Comparison of ENCODE assay signal across 8 cellular contexts in the genomic region with DNA sequence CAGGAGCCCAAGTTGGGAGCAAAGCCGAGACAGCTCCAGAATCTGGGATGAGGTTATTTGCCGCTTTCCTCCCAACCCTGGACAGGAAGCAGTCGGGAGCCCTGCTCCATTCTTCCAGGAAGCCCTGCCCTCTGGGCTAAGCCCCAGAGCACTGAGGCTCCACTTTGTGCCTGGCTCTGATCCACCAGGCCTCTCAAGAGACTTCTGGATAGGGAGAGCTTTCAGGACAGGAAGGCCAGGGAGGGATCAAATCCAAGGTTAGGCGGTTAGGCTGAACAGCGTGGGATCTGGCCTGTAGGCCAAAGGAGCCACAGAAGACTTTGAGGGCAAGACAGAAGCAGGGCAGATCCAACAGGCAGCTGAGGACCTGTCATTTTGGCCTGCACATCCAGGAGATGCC. TPM values are rescaled to one million over a fixed set of nuclear protein-coding genes. Genes with fewer than 3 reads are reported as not detected.
DNase-seq lines count a peak whose midpoint lies in the region; ATAC-seq and TF ChIP-seq lines count a peak whose summit lies in the region.

No MANE protein-coding gene starts in this region.

- H3K4me1 ChIP-seq in HUES6 (ENCODE audit: control insufficient read depth, insufficient read depth, low read length) (peaks cover 17% of the 10 kb centered on the region), left lung (peaks cover 30 to 85% of the 10 kb centered on the region in 2 donors), suprapubic skin (peaks cover 80% of the 10 kb centered on the region)

- H3K36me3 Mint-ChIP-seq in MCF 10A (ENCODE audit: insufficient read depth, unreplicated experiment), result peaks cover 9% of the 10 kb centered on the region

- CTCF ChIA-PET in MCF 10A (lab: Yijun Ruan, JAX), result interaction anchor here (0.5 to 2.3 kb wide), 4 partner anchors 8 to 317 kb away, joined by 3 to 10 read pairs (median 4); no protein-coding TSS in a partner anchor

- H3K9me3 Mint-ChIP-seq in MCF 10A (ENCODE audit: unreplicated experiment), result no peaks in the 10 kb centered on the region

- DNase-seq in AG10803 (ENCODE audit: low read depth) (peak; percentile 87), MCF 10A (ENCODE audit: unreplicated experiment) (peak; percentile 58), left lung (peak in 1 of 2 donors; percentile 73), suprapubic skin (ENCODE audit: low spot score in 2 of 2) (peak; percentile 83 to 84), UCSD-AML1 (lab: John Stamatoyannopoulos, UW; ENCODE audit: unreplicated experiment) (no peak)

- 13% methylated on average over 5 of the region's 5 CpGs for WGBS in suprapubic skin

- intact Hi-C loops in MCF 10A (cut with micrococcal nuclease) (no loop called here), left lung (cut with DNase I) (no loop called here)

- H3K27ac ChIP-seq in HUES6 (ENCODE audit: low read depth, low read length) (no peak overlapping the region), left lung (peak overlapping the region; percentile 86 to 89), suprapubic skin (peak overlapping the region; percentile 85)

- peak overlapping the region; percentile 78 for H3K27ac Mint-ChIP-seq in MCF 10A (ENCODE audit: low read depth, unreplicated experiment)

- H3K9me3 ChIP-seq in HUES6 (ENCODE audit: control insufficient read depth, insufficient read depth, low read depth, low read length) (no peaks in the 10 kb centered on the region), left lung (no peaks in the 10 kb centered on the region), suprapubic skin (no peaks in the 10 kb centered on the region)

- H3K27me3 ChIP-seq in HUES6 (ENCODE audit: control insufficient read depth, insufficient read depth, low read length) (no peaks in the 10 kb centered on the region), left lung (no peaks in the 10 kb centered on the region), suprapubic skin (no peaks in the 10 kb centered on the region)

- BruUV-seq in MCF 10A (replicated peaks; lab: Mats Ljungman, UMichigan), result TSS peak; percentile 31

- TF ChIP-seq POLR2A in suprapubic skin (IDR thresholded peaks at IDR 0.05), result no peak

- POLR2A ChIA-PET in MCF 10A (lab: Yijun Ruan, JAX), result interaction anchor here (0.9 to 6.5 kb wide), 4 partner anchors 7 to 22 kb away, joined by 3 to 141 read pairs (median 16); no protein-coding TSS in a partner anchor

- ATAC-seq in left lung, result peak; percentile 32
- ATAC-seq in HG02852 (IDR thresholded peaks at IDR 0.05; ENCODE audit: unreplicated experiment), result no peak
- no peak for ATAC-seq in GM18907 (IDR thresholded peaks at IDR 0.05; ENCODE audit: unreplicated experiment)

- H3K4me1 Mint-ChIP-seq in MCF 10A (ENCODE audit: insufficient read depth, unreplicated experiment), result peaks cover 52% of the 10 kb centered on the region

- no peak for TF ChIP-seq EP300 in suprapubic skin (IDR thresholded peaks at IDR 0.05)

- peak overlapping the region; percentile 25 for H3K9ac ChIP-seq in HUES6 (ENCODE audit: low read length)

- no peak for TF ChIP-seq CTCF in AG10803 (conservative IDR thresholded peaks at IDR 0.05; ENCODE audit: low read length)
- no peak for TF ChIP-seq CTCF in MCF 10A (IDR thresholded peaks at IDR 0.05; ENCODE audit: unreplicated experiment)
- TF ChIP-seq CTCF in left lung (IDR thresholded peaks at IDR 0.05), result no peak
- no peak for TF ChIP-seq CTCF in suprapubic skin (IDR thresholded peaks at IDR 0.05)

- H3K4me3 Mint-ChIP-seq in MCF 10A (ENCODE audit: unreplicated experiment), result peak overlapping the region; percentile 76

- H3K36me3 ChIP-seq in HUES6 (ENCODE audit: control insufficient read depth, insufficient read depth, low read length) (no peaks in the 10 kb centered on the region), left lung (no peaks in the 10 kb centered on the region), suprapubic skin (peaks cover 4% of the 10 kb centered on the region)

- H3K4me3 ChIP-seq in AG10803 (ENCODE audit: low read length), result peak overlapping the region; percentile 67
- peak overlapping the region; percentile 66 for H3K4me3 ChIP-seq in HUES6 (ENCODE audit: low read depth, low read length)
- H3K4me3 ChIP-seq in left lung, result peak overlapping the region; percentile 93 to 96
- peak overlapping the region; percentile 81 for H3K4me3 ChIP-seq in suprapubic skin

- H3K27me3 Mint-ChIP-seq in MCF 10A (ENCODE audit: insufficient read depth, unreplicated experiment), result no peaks in the 10 kb centered on the region

RNA-seq across cellular contexts. Expression of a gene that starts 0.8 kb away (rescaled TPM):
- total RNA-seq in MCF 10A (2022), result 12.0 and 17.6 TPM in 2 replicates
- total RNA-seq in left lung, result 10 to 100 TPM; 20.0 to 29.3 TPM
- 10 to 100 TPM in 3 of 4 donors, 1 to 10 TPM in 1; 9.7 to 25.3 (median 10.7) TPM for total RNA-seq in suprapubic skin

RNA-seq across cellular contexts. Expression of a gene that starts 3.3 kb away (rescaled TPM):
- 33.4 and 33.9 TPM in 2 replicates for total RNA-seq in MCF 10A (2022)
- total RNA-seq in left lung, result 10 to 100 TPM; 61.2 to 75.2 TPM
- total RNA-seq in suprapubic skin, result 100 to 1,000 TPM in 1 of 4 donors, 10 to 100 TPM in 3; 59.2 to 111 (median 82.5) TPM
